In the genomic region with DNA sequence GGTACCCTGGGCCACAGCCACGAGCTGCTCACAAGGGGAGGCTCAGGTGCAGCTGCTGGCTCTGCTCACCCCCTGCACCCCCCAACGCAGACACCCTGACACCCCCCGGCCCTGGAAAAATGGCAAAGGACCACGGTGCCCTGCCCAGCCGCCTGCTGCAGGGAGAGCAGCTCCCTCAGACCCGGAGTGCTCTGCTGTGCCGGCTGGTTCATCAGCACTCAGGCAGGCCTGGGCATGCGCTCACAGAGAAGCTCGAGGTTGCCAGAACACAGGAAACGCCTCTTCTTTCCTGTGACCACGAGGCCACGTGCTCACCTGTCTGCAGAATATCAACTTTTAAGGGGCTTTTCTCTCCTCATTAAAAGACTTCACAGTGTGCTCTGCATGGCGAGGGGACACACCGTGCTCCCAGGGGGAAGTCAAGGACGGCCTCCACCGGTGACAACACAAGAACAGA, we compare ENCODE assay signal across 9 cellular contexts. TPM values are rescaled to one million over a fixed set of nuclear protein-coding genes. Genes with fewer than 3 reads are reported as not detected.
DNase-seq lines count a peak whose midpoint lies in the region; ATAC-seq and TF ChIP-seq lines count a peak whose summit lies in the region.
"Had no signal": no experiment of that assay in that cellular context is flagged by ENCODE, and none has a peak within 500 bp of the region (broad histone marks: within the 10 kb centered on the region; RNA-seq: fewer than 3 reads in every experiment).

No MANE protein-coding gene starts in this region.

- ATAC-seq in GM21447 (IDR thresholded peaks at IDR 0.05; ENCODE audit: unreplicated experiment): peak; percentile 72
- ATAC-seq in HG03108 (IDR thresholded peaks at IDR 0.05; ENCODE audit: unreplicated experiment): no peak

- DNase-seq in SW480 (ENCODE audit: low spot score) (peak; percentile 71), nucleus accumbens (lab: John Stamatoyannopoulos, UW) (no peak), tibial artery (no peak), ACHN (no peak)
- DNase-seq in activated naive CD8-positive, alpha-beta T cell treated with anti-CD3 and anti-CD28 coated beads for 36 hours: peak; percentile 81
- DNase-seq in stimulated activated CD4-positive, alpha-beta T cell treated with anti-CD3 and anti-CD28 coated beads, TNF-alpha, amount 100 ng/mL, for 4 hours (ENCODE audit: low read depth in 3 of 3): peak; percentile 43 to 52 (median 46)

- no peaks in the 10 kb centered on the region for H3K9me3 ChIP-seq in tibial artery

- H3K36me3 Mint-ChIP-seq in activated naive CD8-positive, alpha-beta T cell treated with anti-CD3 and anti-CD28 coated beads for 36 hours: peaks cover 21% of the 10 kb centered on the region

- H3K36me3 ChIP-seq in tibial artery: peaks cover 16 to 54% (median 39%) of the 10 kb centered on the region in 3 donors

- no peak overlapping the region for H3K4me3 ChIP-seq in tibial artery

- intact Hi-C loops in tibial artery (cut with DNase I; ENCODE audit: low total_unique reads): no loop called here

- TF ChIP-seq CTCF in tibial artery (IDR thresholded peaks at IDR 0.05): no peak

- H3K27me3 ChIP-seq in tibial artery: peaks cover 0 to 27% of the 10 kb centered on the region in 2 donors

- no peaks in the 10 kb centered on the region for H3K27me3 Mint-ChIP-seq in activated naive CD8-positive, alpha-beta T cell treated with anti-CD3 and anti-CD28 coated beads for 36 hours

- H3K27ac ChIP-seq in tibial artery: no peak overlapping the region

- peaks cover 14% of the 10 kb centered on the region for H3K4me1 Mint-ChIP-seq in activated naive CD8-positive, alpha-beta T cell treated with anti-CD3 and anti-CD28 coated beads for 36 hours

- peaks cover 0 to 17% (median 5%) of the 10 kb centered on the region in 4 donors for H3K4me1 ChIP-seq in tibial artery

- H3K9me3 Mint-ChIP-seq in activated naive CD8-positive, alpha-beta T cell treated with anti-CD3 and anti-CD28 coated beads for 36 hours: no peaks in the 10 kb centered on the region

- peak overlapping the region; percentile 93 for H3K27ac Mint-ChIP-seq in activated naive CD8-positive, alpha-beta T cell treated with anti-CD3 and anti-CD28 coated beads for 36 hours

- H3K4me3 Mint-ChIP-seq in activated naive CD8-positive, alpha-beta T cell treated with anti-CD3 and anti-CD28 coated beads for 36 hours: peak overlapping the region; percentile 54

- in situ Hi-C loops in ACHN (cut with HindIII; ENCODE audit: low pct_ligation_motif_present, low pct_unique_long_range_greater_than_20kb, low sequenced_read_pairs): no loop called here

RNA-seq across cellular contexts. Expression of gene C1QTNF12, which starts 4.3 kb away (rescaled TPM):
- 1 to 10 TPM; 2.4 to 3.8 TPM for total RNA-seq in activated naive CD8-positive, alpha-beta T cell treated with anti-CD3 and anti-CD28 coated beads for 36 hours
- total RNA-seq: NCI-H460 had no signal

RNA-seq across cellular contexts. Expression of gene B3GALT6, which starts 18.8 kb away (rescaled TPM):
- 10 to 100 TPM; 17.5 to 18.9 TPM for total RNA-seq in activated naive CD8-positive, alpha-beta T cell treated with anti-CD3 and anti-CD28 coated beads for 36 hours

RNA-seq across cellular contexts. Expression of gene SDF4, which starts 19.1 kb away (rescaled TPM):
- total RNA-seq in activated naive CD8-positive, alpha-beta T cell treated with anti-CD3 and anti-CD28 coated beads for 36 hours: 10 to 100 TPM; 85.9 to 95.9 TPM

RNA-seq across cellular contexts. Expression of gene UBE2J2, which starts 22.8 kb away (rescaled TPM):
- 10 to 100 TPM; 69.9 to 70.6 TPM for total RNA-seq in activated naive CD8-positive, alpha-beta T cell treated with anti-CD3 and anti-CD28 coated beads for 36 hours

RNA-seq across cellular contexts. Expression of gene SCNN1D, which starts 29.4 kb away (rescaled TPM):
- total RNA-seq in activated naive CD8-positive, alpha-beta T cell treated with anti-CD3 and anti-CD28 coated beads for 36 hours: 1 to 10 TPM; 4.9 to 6.9 TPM

Comparison
In these comparisons a context has a peak if more than half of its experiments do, and no peak if none do; other contexts are left out.
1. DNase-seq: peak in SW480 (single experiment), activated naive CD8-positive, alpha-beta T cell treated with anti-CD3 and anti-CD28 coated beads for 36 hours (single experiment) and stimulated activated CD4-positive, alpha-beta T cell treated with anti-CD3 and anti-CD28 coated beads, TNF-alpha, amount 100 ng/mL, for 4 hours (3 of 3); none in nucleus accumbens (0 of 56), tibial artery (0 of 2) and ACHN (single experiment).